25 cellular contexts compared by ENCODE assay signal in genomic region chr1:44420535-44420934, GRCh38.
"Had no signal": no experiment of that assay in that cellular context is flagged by ENCODE, and none has a peak within 500 bp of the region (broad histone marks: within the 10 kb centered on the region; RNA-seq: fewer than 3 reads in every experiment).

No MANE protein-coding gene starts in this region.

- H3K36me3 Mint-ChIP-seq: activated naive CD4-positive, alpha-beta T cell treated with anti-CD3 and anti-CD28 coated beads, Interleukin-2, amount 50 U/mL, for 24 hours; activated naive CD8-positive, alpha-beta T cell treated with anti-CD3 and anti-CD28 coated beads, Interleukin-2, amount 10 ng/mL, durations not matched to agents 7 days and 5 days had no signal

- ATAC-seq: activated CD8-positive, alpha-beta T cell treated with anti-CD3 and anti-CD28 coated beads for 36 hours; activated T-cell treated with anti-CD3 and anti-CD28 coated beads, Interleukin-2, amount 50 U/mL, for 72 hours; activated T-helper 17 cell treated with anti-CD3 and anti-CD28 coated beads, Interleukin-2, amount 50 U/mL, for 72 hours; Panc1 had no signal

- H3K9me3 Mint-ChIP-seq: activated CD4-positive, alpha-beta T cell treated with anti-CD3 and anti-CD28 coated beads, Interleukin-2, amount 10 ng/mL, durations not matched to agents 24 days and 14 days; activated CD8-positive, alpha-beta T cell treated with anti-CD3 and anti-CD28 coated beads for 36 hours; activated naive CD4-positive, alpha-beta T cell treated with anti-CD3 and anti-CD28 coated beads, Interleukin-2, amount 50 U/mL, for 24 hours; activated naive CD8-positive, alpha-beta T cell treated with anti-CD3 and anti-CD28 coated beads, Interleukin-2, amount 10 ng/mL, durations not matched to agents 7 days and 5 days; activated T-cell treated with anti-CD3 and anti-CD28 coated beads, Interleukin-2, amount 50 U/mL, for 72 hours; activated T-helper 17 cell treated with anti-CD3 and anti-CD28 coated beads, Interleukin-2, amount 50 U/mL, for 72 hours had no signal

- H3K9me3 ChIP-seq: ascending aorta, SJCRH30 had no signal

- H3K27ac ChIP-seq: ascending aorta, SJCRH30, SK-N-MC had no signal

- H3K4me1 ChIP-seq: SJCRH30 had no signal

- H3K4me3 ChIP-seq: ascending aorta, SJCRH30, SK-N-MC had no signal

- H3K4me3 Mint-ChIP-seq: activated CD4-positive, alpha-beta T cell treated with anti-CD3 and anti-CD28 coated beads, Interleukin-2, amount 10 ng/mL, durations not matched to agents 24 days and 14 days; activated CD8-positive, alpha-beta T cell treated with anti-CD3 and anti-CD28 coated beads for 36 hours; activated naive CD4-positive, alpha-beta T cell treated with anti-CD3 and anti-CD28 coated beads, Interleukin-2, amount 50 U/mL, for 24 hours; activated naive CD8-positive, alpha-beta T cell treated with anti-CD3 and anti-CD28 coated beads, Interleukin-2, amount 10 ng/mL, durations not matched to agents 7 days and 5 days; activated T-cell treated with anti-CD3 and anti-CD28 coated beads, Interleukin-2, amount 50 U/mL, for 72 hours; activated T-helper 17 cell treated with anti-CD3 and anti-CD28 coated beads, Interleukin-2, amount 50 U/mL, for 72 hours had no signal

- DNase-seq: activated CD4-positive, alpha-beta T cell treated with anti-CD3 and anti-CD28 coated beads, Interleukin-2, amount 10 ng/mL, durations not matched to agents 24 days and 14 days; activated CD4-positive, alpha-beta T cell treated with anti-CD3 and anti-CD28 coated beads, Interleukin-2, amount 50 U/mL, for 4 hours; activated CD8-positive, alpha-beta T cell treated with anti-CD3 and anti-CD28 coated beads for 36 hours; activated effector memory CD4-positive, alpha-beta T cell treated with anti-CD3 and anti-CD28 coated beads, Interleukin-2, amount 50 U/mL, for 16 hours; activated naive CD4-positive, alpha-beta T cell treated with Interleukin-2 at 50 U/mL for 16 hours; activated naive CD8-positive, alpha-beta T cell treated with anti-CD3 and anti-CD28 coated beads, Interleukin-2, amount 10 ng/mL, durations not matched to agents 7 days and 5 days; activated T-cell treated with anti-CD3 and anti-CD28 coated beads, Interleukin-2, amount 50 U/mL, for 1 hour; activated T-cell treated with anti-CD3 and anti-CD28 coated beads, Interleukin-2, amount 50 U/mL, for 72 hours; amygdala; Karpas-422; NCI-H1105; NCI-H1417 treated with DMSO at 0.1 percent for 48 hours; NCI-H187 treated with DMSO at 0.1 percent for 48 hours; NCI-H2081; NCI-H2171 treated with DMSO at 0.1 percent for 48 hours; NCI-H226; NCI-H446 treated with DMSO at 0.1 percent for 48 hours; SHP77; SJCRH30; T1000 had no signal

- H3K36me3 ChIP-seq: ascending aorta, SJCRH30 had no signal

- H3K27ac Mint-ChIP-seq: activated CD4-positive, alpha-beta T cell treated with anti-CD3 and anti-CD28 coated beads, Interleukin-2, amount 10 ng/mL, durations not matched to agents 24 days and 14 days; activated CD8-positive, alpha-beta T cell treated with anti-CD3 and anti-CD28 coated beads for 36 hours; activated naive CD4-positive, alpha-beta T cell treated with anti-CD3 and anti-CD28 coated beads, Interleukin-2, amount 50 U/mL, for 24 hours; activated naive CD8-positive, alpha-beta T cell treated with anti-CD3 and anti-CD28 coated beads, Interleukin-2, amount 10 ng/mL, durations not matched to agents 7 days and 5 days; activated T-cell treated with anti-CD3 and anti-CD28 coated beads, Interleukin-2, amount 50 U/mL, for 72 hours; activated T-helper 17 cell treated with anti-CD3 and anti-CD28 coated beads, Interleukin-2, amount 50 U/mL, for 72 hours had no signal
